1 cellular context compared by ENCODE assay signal in genomic region chr5:125463441-125464092, GRCh38.
A peak's percentile ranks its signal among the peaks of the same experiment; 100 is the strongest.
TF ChIP-seq lines count a peak whose summit lies in the region.

No MANE protein-coding gene starts in this region.

TF ChIP-seq in neural cell, 6 proteins besides CTCF, POLR2A, EP300 and RAD21 (continued from another document):
- peak; percentile 98 for TF ChIP-seq REST (IDR thresholded peaks at IDR 0.05; ENCODE audit: borderline replicate concordance)
- TF ChIP-seq EZH2 (IDR thresholded peaks at IDR 0.05; ENCODE audit: borderline replicate concordance, insufficient read depth, low read length, poor library complexity, severe bottlenecking): no peak
- no peak for TF ChIP-seq MXI1 (conservative IDR thresholded peaks at IDR 0.05; ENCODE audit: poor library complexity, severe bottlenecking)
